In the genomic region with DNA sequence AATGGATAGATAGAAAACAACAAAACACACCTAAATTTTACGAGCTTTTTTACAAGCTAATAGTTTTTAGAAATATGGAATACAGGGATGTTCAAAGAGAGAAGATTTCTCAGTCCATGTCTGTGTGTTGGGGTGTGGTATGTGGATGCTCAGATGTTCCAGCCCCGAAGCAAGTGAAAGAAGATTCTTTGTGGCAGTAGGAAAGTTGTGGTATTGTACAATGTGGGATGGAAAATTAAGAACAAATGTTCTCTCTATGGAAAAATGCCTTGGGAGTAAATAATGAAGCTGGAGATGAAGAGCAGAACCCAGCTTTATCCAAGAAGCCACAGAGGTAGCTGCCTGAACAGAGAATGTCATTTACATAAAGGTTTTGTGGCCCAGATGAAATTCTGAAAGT, we compare ENCODE assay signal across 15 cellular contexts.
"Had no signal": no experiment of that assay in that cellular context is flagged by ENCODE, and none has a peak within 500 bp of the region (broad histone marks: within the 10 kb centered on the region; RNA-seq: fewer than 3 reads in every experiment).

No MANE protein-coding gene starts in this region.

- H3K4me1 ChIP-seq: esophagus squamous epithelium, gastrocnemius medialis, left lung, prostate gland, right atrium auricular region, tibial nerve, uterus had no signal

- H3K27me3 ChIP-seq: esophagus squamous epithelium, gastrocnemius medialis, left lung, right atrium auricular region, tibial nerve, uterus had no signal

- H3K9me3 ChIP-seq: gastrocnemius medialis, prostate gland, right atrium auricular region, uterus had no signal

- H3K4me3 ChIP-seq: esophagus squamous epithelium, gastrocnemius medialis, left lung, prostate gland, right atrium auricular region, skin epidermis, tibial nerve, uterus had no signal

- H3K27ac ChIP-seq: esophagus squamous epithelium, gastrocnemius medialis, left lung, prostate gland, right atrium auricular region, uterus had no signal

- DNase-seq: activated CD4-positive, alpha-beta T cell treated with anti-CD3 and anti-CD28 coated beads, Interleukin-2, amount 50 U/mL, for 4 hours; activated effector memory CD4-positive, alpha-beta T cell treated with anti-CD3 and anti-CD28 coated beads, Interleukin-2, amount 50 U/mL, for 16 hours; activated naive CD4-positive, alpha-beta T cell treated with anti-CD3 and anti-CD28 coated beads, Interleukin-2, amount 50 U/mL, for 16 hours; activated T-cell treated with anti-CD3 and anti-CD28 coated beads, Interleukin-2, amount 50 U/mL, for 72 hours; effector memory CD8-positive, alpha-beta T cell; esophagus squamous epithelium; gastrocnemius medialis; head of caudate nucleus; left lung; nephron progenitor cell; uterus had no signal

- ATAC-seq: activated T-cell treated with anti-CD3 and anti-CD28 coated beads, Interleukin-2, amount 50 U/mL, for 72 hours; effector memory CD8-positive, alpha-beta T cell; gastrocnemius medialis; left lung had no signal

- H3K36me3 ChIP-seq: esophagus squamous epithelium, gastrocnemius medialis, left lung, prostate gland, right atrium auricular region, tibial nerve, uterus had no signal
